In genomic region chr20:17955302-17955701, GRCh38 we compare ENCODE assay signal across 14 cellular contexts. TPM values are rescaled to one million over a fixed set of nuclear protein-coding genes. Genes with fewer than 3 reads are reported as not detected.
A peak's percentile ranks its signal among the peaks of the same experiment; 100 is the strongest.
DNase-seq lines count a peak whose midpoint lies in the region; ATAC-seq and TF ChIP-seq lines count a peak whose summit lies in the region.
"Had no signal": no experiment of that assay in that cellular context is flagged by ENCODE, and none has a peak within 500 bp of the region (broad histone marks: within the 10 kb centered on the region; RNA-seq: fewer than 3 reads in every experiment).

No MANE protein-coding gene starts in this region.

- H3K4me1 ChIP-seq in CD8-positive, alpha-beta memory T cell (ENCODE audit: insufficient read depth, low read length) = peaks cover 28% of the 10 kb centered on the region

- CTCF ChIA-PET in CD8-positive, alpha-beta memory T cell (lab: Charles Lee) = interaction anchor here (1.2 to 1.7 kb wide), 2 partner anchors 12 to 16 kb away, joined by 4 to 6 read pairs; no protein-coding TSS in a partner anchor

- peak; percentile 38 for ATAC-seq in activated naive CD8-positive, alpha-beta T cell treated with anti-CD3 and anti-CD28 coated beads, Interleukin-2, amount 10 ng/mL, durations not matched to agents 7 days and 5 days (ENCODE audit: low read depth)
- ATAC-seq in GM19395 (IDR thresholded peaks at IDR 0.05; ENCODE audit: unreplicated experiment) (no peak), GM21526 (IDR thresholded peaks at IDR 0.05; ENCODE audit: low FRiP score, unreplicated experiment) (no peak), HG03342 (IDR thresholded peaks at IDR 0.05; ENCODE audit: unreplicated experiment) (no peak)

- H3K9me3 Mint-ChIP-seq in CD8-positive, alpha-beta memory T cell = no peaks in the 10 kb centered on the region
- H3K9me3 Mint-ChIP-seq in HFFc6 (no peaks in the 10 kb centered on the region), nephron (no peaks in the 10 kb centered on the region)
- H3K9me3 Mint-ChIP-seq in activated naive CD8-positive, alpha-beta T cell treated with anti-CD3 and anti-CD28 coated beads, Interleukin-2, amount 10 ng/mL, durations not matched to agents 7 days and 5 days = no peaks in the 10 kb centered on the region

- H3K36me3 ChIP-seq in CD8-positive, alpha-beta memory T cell (ENCODE audit: insufficient read depth, low read length) = peaks cover 57% of the 10 kb centered on the region

- H3K27ac Mint-ChIP-seq in CD8-positive, alpha-beta memory T cell = peak overlapping the region in 5 of 8 donors; percentile 47 to 81 (median 57)
- H3K27ac Mint-ChIP-seq in HFFc6 (peak overlapping the region; percentile 58), nephron (peak overlapping the region; percentile 59 to 87 (median 78))
- peak overlapping the region; percentile 47 for H3K27ac Mint-ChIP-seq in activated naive CD8-positive, alpha-beta T cell treated with anti-CD3 and anti-CD28 coated beads, Interleukin-2, amount 10 ng/mL, durations not matched to agents 7 days and 5 days

- no peak overlapping the region for H3K4me3 Mint-ChIP-seq in CD8-positive, alpha-beta memory T cell
- H3K4me3 Mint-ChIP-seq in HFFc6 (no peak overlapping the region), nephron (no peak overlapping the region)
- H3K4me3 Mint-ChIP-seq in activated naive CD8-positive, alpha-beta T cell treated with anti-CD3 and anti-CD28 coated beads, Interleukin-2, amount 10 ng/mL, durations not matched to agents 7 days and 5 days = no peak overlapping the region

- H3K27me3 Mint-ChIP-seq in CD8-positive, alpha-beta memory T cell = no peaks in the 10 kb centered on the region
- H3K27me3 Mint-ChIP-seq in HFFc6 (ENCODE audit: insufficient read depth) (no peaks in the 10 kb centered on the region; the same call in 1 of the 2 replicates), nephron (ENCODE audit: low read depth) (no peaks in the 10 kb centered on the region)
- H3K27me3 Mint-ChIP-seq in activated naive CD8-positive, alpha-beta T cell treated with anti-CD3 and anti-CD28 coated beads, Interleukin-2, amount 10 ng/mL, durations not matched to agents 7 days and 5 days = no peaks in the 10 kb centered on the region

- H3K4me3 ChIP-seq in CD8-positive, alpha-beta memory T cell (ENCODE audit: low read length) = no peak overlapping the region
- H3K4me3 ChIP-seq: MG63, SJCRH30 had no signal

- H3K27ac ChIP-seq in CD8-positive, alpha-beta memory T cell (ENCODE audit: low read depth, low read length) = no peak overlapping the region
- H3K27ac ChIP-seq: SJCRH30 had no signal

- no peak for DNase-seq in CD8-positive, alpha-beta memory T cell
- no peak for DNase-seq in HFFc6
- DNase-seq in activated naive CD8-positive, alpha-beta T cell treated with anti-CD3 and anti-CD28 coated beads, Interleukin-2, amount 10 ng/mL, durations not matched to agents 7 days and 5 days = no peak
- DNase-seq in activated effector memory CD4-positive, alpha-beta T cell treated with Interleukin-2 at 50 U/mL for 16 hours = no peak
- DNase-seq: activated gamma-delta T cell treated with Interleukin-2 at 50 U/mL for 16 hours; H7; hypothalamus; MG63; NK-92 treated with Interleukin-12 subunit alpha and Interleukin-12 subunit beta, amount 100 ng/mL, for 24 hours; SJCRH30 had no signal

- POLR2A ChIA-PET in CD8-positive, alpha-beta memory T cell (lab: Charles Lee) = interaction anchor here (1.6 kb wide), 1 partner anchor 13 kb away, joined by 4 read pairs; the partner anchor contains the start of genes MGME1 and SNX5
- POLR2A ChIA-PET in activated naive CD8-positive, alpha-beta T cell treated with anti-CD3 and anti-CD28 coated beads, Interleukin-2, amount 10 ng/mL, durations not matched to agents 7 days and 5 days (lab: Charles Lee) = interaction anchor here (6.8 kb wide), 1 partner anchor 12 kb away, joined by 73 read pairs; the partner anchor contains the start of genes MGME1 and SNX5

- H3K4me1 Mint-ChIP-seq in CD8-positive, alpha-beta memory T cell = peaks cover 48 to 58% (median 56%) of the 10 kb centered on the region in 3 donors
- peaks cover 41% of the 10 kb centered on the region for H3K4me1 Mint-ChIP-seq in HFFc6 (ENCODE audit: low read depth)
- H3K4me1 Mint-ChIP-seq in activated naive CD8-positive, alpha-beta T cell treated with anti-CD3 and anti-CD28 coated beads, Interleukin-2, amount 10 ng/mL, durations not matched to agents 7 days and 5 days = peaks cover 41% of the 10 kb centered on the region
- H3K4me1 Mint-ChIP-seq in nephron = peaks cover 32% of the 10 kb centered on the region

- TF ChIP-seq CTCF in HFFc6 (IDR thresholded peaks at IDR 0.05) (no peak), nephron (IDR thresholded peaks at IDR 0.05; ENCODE audit: unreplicated experiment in 3 of 3) (no peak)

- no peaks in the 10 kb centered on the region for H3K9me3 ChIP-seq in CD8-positive, alpha-beta memory T cell (ENCODE audit: low read length)
- H3K9me3 ChIP-seq: MG63, SJCRH30 had no signal

- peaks cover 4 to 68% (median 28%) of the 10 kb centered on the region in 3 donors for H3K36me3 Mint-ChIP-seq in CD8-positive, alpha-beta memory T cell
- H3K36me3 Mint-ChIP-seq in HFFc6 (ENCODE audit: low read depth) (peaks cover 37% of the 10 kb centered on the region), nephron (ENCODE audit: low read depth) (peaks cover 64% of the 10 kb centered on the region)
- H3K36me3 Mint-ChIP-seq in activated naive CD8-positive, alpha-beta T cell treated with anti-CD3 and anti-CD28 coated beads, Interleukin-2, amount 10 ng/mL, durations not matched to agents 7 days and 5 days = peaks cover 39% of the 10 kb centered on the region

- no peaks in the 10 kb centered on the region for H3K27me3 ChIP-seq in CD8-positive, alpha-beta memory T cell (ENCODE audit: insufficient read depth, low read length, poor library complexity, severe bottlenecking)
- H3K27me3 ChIP-seq: MG63, SJCRH30 had no signal

RNA-seq across cellular contexts. Expression of gene SNX5, which starts 13.3 kb away (rescaled TPM):
- total RNA-seq in CD8-positive, alpha-beta memory T cell = 100 to 1,000 TPM; 174 to 191 TPM
- 89.0 TPM for polyA plus RNA-seq in CD8-positive, alpha-beta memory T cell
- total RNA-seq in HFFc6 (2021; fragmentation: NEBNext Ultra II Directional; extraction: Animal tissue kit (Norgen Biotek cat#: 25700)) = 10 to 100 TPM; 69.6 to 97.5 (median 81.8) TPM
- 100 to 1,000 TPM; 127 to 131 TPM for total RNA-seq in activated naive CD8-positive, alpha-beta T cell treated with anti-CD3 and anti-CD28 coated beads, Interleukin-2, amount 10 ng/mL, durations not matched to agents 7 days and 5 days

RNA-seq across cellular contexts. Expression of gene MGME1, which starts 13.5 kb away (rescaled TPM):
- 10 to 100 TPM; 29.2 to 31.8 TPM for total RNA-seq in CD8-positive, alpha-beta memory T cell
- polyA plus RNA-seq in CD8-positive, alpha-beta memory T cell = 11.9 TPM
- 10 to 100 TPM; 12.7 to 19.2 (median 17.9) TPM for total RNA-seq in HFFc6 (2021; fragmentation: NEBNext Ultra II Directional; extraction: Animal tissue kit (Norgen Biotek cat#: 25700))
- 10 to 100 TPM; 32.2 to 37.5 TPM for total RNA-seq in activated naive CD8-positive, alpha-beta T cell treated with anti-CD3 and anti-CD28 coated beads, Interleukin-2, amount 10 ng/mL, durations not matched to agents 7 days and 5 days
